Comparison of ENCODE assay signal across 8 cellular contexts in genomic region chr15:33132722-33133345, GRCh38.
DNase-seq lines count a peak whose midpoint lies in the region; ATAC-seq and TF ChIP-seq lines count a peak whose summit lies in the region.

No MANE protein-coding gene starts in this region.

- peak; percentile 35 for TF ChIP-seq CTCF in GM10248 (IDR thresholded peaks at IDR 0.05; ENCODE audit: control extremely low read depth, extremely low read depth, low read depth, missing control alignments)
- peak; percentile 79 for TF ChIP-seq CTCF in astrocyte of the spinal cord (IDR thresholded peaks at IDR 0.05; ENCODE audit: low read depth, low read length)

- no peak for ATAC-seq in HG03565 (IDR thresholded peaks at IDR 0.05; ENCODE audit: unreplicated experiment)

- POLR2A ChIA-PET in GM10248 (lab: Yijun Ruan, JAX) = no interaction called here

- peak; percentile 59 for DNase-seq in ACHN
- no peak for DNase-seq in GM10248 (ENCODE audit: extremely low spot score)
- peak; percentile 4 for DNase-seq in NCI-H345 treated with DMSO at 0.1 percent for 48 hours (lab: John Stamatoyannopoulos, UW; ENCODE audit: unreplicated experiment)
- DNase-seq in astrocyte of the spinal cord (ENCODE audit: low read depth, low spot score) = peak; percentile 72
- DNase-seq in kidney glomerular epithelial cell (lab: John Stamatoyannopoulos, UW) = peak; percentile 62
- no peak for DNase-seq in NCI-H146 (lab: John Stamatoyannopoulos, UW)
- DNase-seq in mesenteric fat pad (ENCODE audit: low spot score) = no peak

- CTCF ChIA-PET in GM10248 (lab: Yijun Ruan, JAX) = interaction anchor here (0.9 to 2.2 kb wide), 6 partner anchors 9 to 482 kb away, joined by 3 to 5 read pairs (median 4); no protein-coding TSS in a partner anchor

- no peak overlapping the region for H3K4me3 ChIP-seq in astrocyte of the spinal cord (ENCODE audit: low read depth, low read length)

- in situ Hi-C loops in ACHN (cut with HindIII; ENCODE audit: low pct_ligation_motif_present, low pct_unique_long_range_greater_than_20kb, low sequenced_read_pairs) = no loop called here
- in situ Hi-C loops in astrocyte of the spinal cord (cut with HindIII; ENCODE audit: low sequenced_read_pairs) = no loop called here

Comparison
In these comparisons a context has a peak if more than half of its experiments do, and no peak if none do; other contexts are left out.
1. DNase-seq: peak in ACHN (single experiment), NCI-H345 treated with DMSO at 0.1 percent for 48 hours (single experiment), astrocyte of the spinal cord (single experiment) and kidney glomerular epithelial cell (single experiment); none in GM10248 (single experiment), NCI-H146 (single experiment) and mesenteric fat pad (single experiment).